ENCODE assay signal across 8 cellular contexts in the genomic region with DNA sequence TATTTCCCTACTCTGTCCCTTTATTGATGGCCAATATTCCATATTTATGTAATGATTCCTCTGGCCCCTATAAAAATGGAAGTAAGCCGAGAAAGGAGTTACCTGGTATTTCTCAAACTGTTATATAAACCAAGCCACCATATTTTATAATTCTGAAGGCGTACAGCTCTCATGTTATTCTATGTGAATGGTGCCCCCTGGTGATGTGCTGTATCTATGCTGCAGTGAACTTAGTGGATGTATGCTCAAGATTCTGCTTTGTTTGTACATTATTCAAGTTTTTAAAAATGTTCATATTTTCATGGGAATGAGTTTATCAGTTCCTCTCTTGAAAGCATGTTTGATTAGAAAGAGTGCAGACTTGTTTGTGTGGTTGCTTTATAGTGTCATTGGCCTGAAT.
DNase-seq lines count a peak whose midpoint lies in the region; ATAC-seq and TF ChIP-seq lines count a peak whose summit lies in the region.

No MANE protein-coding gene starts in this region.

- H3K27me3 ChIP-seq in mesendoderm (ENCODE audit: insufficient read depth, low read length, poor library complexity), result no peaks in the 10 kb centered on the region

- CTCF ChIA-PET in GM10248 (lab: Yijun Ruan, JAX), result interaction anchor here (1.0 to 2.7 kb wide), 5 partner anchors 11 to 174 kb away, joined by 3 to 7 read pairs (median 3); no protein-coding TSS in a partner anchor

- DNase-seq in GM10248 (ENCODE audit: extremely low spot score), result no peak
- DNase-seq in NCI-H2081 treated with DMSO at 0.1 percent for 48 hours (lab: John Stamatoyannopoulos, UW), result peak; percentile 6
- peak; percentile 12 for DNase-seq in cerebellum (ENCODE audit: low spot score)
- peak; percentile 18 for DNase-seq in mesendoderm

- H3K56ac ChIP-seq in mesendoderm (ENCODE audit: low read length), result no peak overlapping the region

- H4K5ac ChIP-seq in mesendoderm (ENCODE audit: low read length), result no peak overlapping the region

- H3K4me2 ChIP-seq in mesendoderm (ENCODE audit: low read length), result no peak overlapping the region

- no peak overlapping the region for H3K27ac ChIP-seq in mesendoderm (ENCODE audit: low read depth, low read length)

- H3K23ac ChIP-seq in mesendoderm (ENCODE audit: low read length), result no peak overlapping the region

- POLR2A ChIA-PET in GM10248 (lab: Yijun Ruan, JAX), result no interaction called here

- no peak overlapping the region for H2BK5ac ChIP-seq in mesendoderm (ENCODE audit: low read length)

- no peak overlapping the region for H2BK15ac ChIP-seq in mesendoderm (replicated peaks; ENCODE audit: low read depth)

- H3K36me3 ChIP-seq in mesendoderm (ENCODE audit: control insufficient read depth, insufficient read depth, low read length), result no peaks in the 10 kb centered on the region

- no peak overlapping the region for H3K4ac ChIP-seq in mesendoderm (ENCODE audit: low read depth, low read length)

- H2AK5ac ChIP-seq in mesendoderm (ENCODE audit: low read length), result no peak overlapping the region

- no CpG with 5 or more reads among the region's 2 CpGs for WGBS in mesendoderm (ENCODE audit: extremely low coverage, insufficient coverage, low lambda C conversion rate)

- H3K79me2 ChIP-seq in mesendoderm (ENCODE audit: control insufficient read depth, insufficient read depth, low read length), result no peaks in the 10 kb centered on the region

- H4K8ac ChIP-seq in mesendoderm (ENCODE audit: low read depth, low read length), result no peak overlapping the region

- no peak overlapping the region for H3K4me3 ChIP-seq in mesendoderm (ENCODE audit: low read length)

- no peak overlapping the region for H3K18ac ChIP-seq in mesendoderm (ENCODE audit: low read length)

- no peaks in the 10 kb centered on the region for H3K4me1 ChIP-seq in mesendoderm (ENCODE audit: control insufficient read depth, low read depth, low read length)

- H3K9ac ChIP-seq in mesendoderm (ENCODE audit: low read length), result no peak overlapping the region

- TF ChIP-seq CTCF in GM10248 (IDR thresholded peaks at IDR 0.05; ENCODE audit: control extremely low read depth, extremely low read depth, low read depth, missing control alignments), result peak; percentile 42

- H2BK120ac ChIP-seq in mesendoderm (ENCODE audit: low read depth, low read length), result no peak overlapping the region

- no peak for ATAC-seq in HG03045 (IDR thresholded peaks at IDR 0.05; ENCODE audit: unreplicated experiment)
- ATAC-seq in HG02798 (IDR thresholded peaks at IDR 0.05; ENCODE audit: poor library complexity, unreplicated experiment), result no peak
- ATAC-seq in GM21825 (IDR thresholded peaks at IDR 0.05; ENCODE audit: unreplicated experiment), result no peak
- ATAC-seq in GM21390 (IDR thresholded peaks at IDR 0.05; ENCODE audit: unreplicated experiment), result no peak

- H3K79me1 ChIP-seq in mesendoderm (ENCODE audit: low read length), result no peaks in the 10 kb centered on the region
